Comparison of ENCODE assay signal across 2 cellular contexts in the genomic region with DNA sequence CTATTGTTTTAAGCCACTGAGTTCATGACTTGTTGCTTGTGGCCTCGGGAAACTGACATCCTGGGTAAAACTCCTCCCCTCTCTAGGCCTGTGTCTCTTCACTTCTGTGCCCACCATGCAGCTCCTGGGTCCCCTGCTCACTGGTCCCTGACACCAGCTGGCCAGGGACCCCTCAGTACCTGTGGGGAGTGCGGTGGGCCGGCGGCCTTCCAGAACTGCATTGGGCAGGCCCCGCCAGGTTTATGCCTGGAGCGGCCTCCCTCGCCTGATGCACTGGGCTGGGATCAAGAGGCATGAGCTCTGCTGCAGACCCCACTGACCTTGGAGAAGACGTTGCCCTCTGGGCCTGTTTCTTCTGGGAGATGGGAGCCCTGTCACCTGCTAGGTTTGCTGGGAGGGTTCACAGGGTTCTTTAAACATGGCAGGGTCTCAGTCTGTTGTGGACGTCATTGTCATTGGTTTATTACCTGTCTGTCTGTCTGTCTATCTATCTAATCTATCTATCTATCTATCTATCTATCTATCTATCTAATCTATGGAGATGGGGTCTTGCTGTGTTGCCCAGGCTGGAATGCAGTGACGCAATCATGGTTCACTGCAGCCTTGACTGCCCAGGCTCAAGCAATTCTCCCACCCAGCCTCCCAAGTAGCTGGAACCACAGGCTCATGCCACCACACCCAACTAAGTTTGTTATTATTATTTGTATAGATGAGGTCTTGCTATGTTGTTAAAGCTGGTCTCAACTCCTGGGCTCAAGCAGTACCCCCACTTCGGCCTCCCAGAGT.
TF ChIP-seq lines count a peak whose summit lies in the region.

No MANE protein-coding gene starts in this region.

TF ChIP-seq in HEK293, 187 proteins besides CTCF, POLR2A, EP300 and RAD21:
- TF ChIP-seq ZBTB20 (tag by site-specific recombination; IDR thresholded peaks at IDR 0.05) (no peak), SCRT2 (tag by site-specific recombination; IDR thresholded peaks at IDR 0.05) (peak; percentile 79)

TF ChIP-seq in H1, 55 proteins besides CTCF, POLR2A, EP300 and RAD21:
- TF ChIP-seq SUZ12 (IDR thresholded peaks at IDR 0.05; ENCODE audit: low read length) = no peak
- TF ChIP-seq POU5F1 (IDR thresholded peaks at IDR 0.05; ENCODE audit: low read depth, low read length) = no peak
- TF ChIP-seq KDM4A (IDR thresholded peaks at IDR 0.05; ENCODE audit: low read depth, low read length, severe bottlenecking) = no peak
- TF ChIP-seq CEBPB (IDR thresholded peaks at IDR 0.05; ENCODE audit: low read depth, low read length) = peak; percentile 55
- no peak for TF ChIP-seq EGR1 (IDR thresholded peaks at IDR 0.05; ENCODE audit: borderline replicate concordance, low read depth, low read length)
- TF ChIP-seq RNF2 (IDR thresholded peaks at IDR 0.05; ENCODE audit: borderline replicate concordance, low read depth, low read length, missing control alignments, poor library complexity, severe bottlenecking) = no peak
- no peak for TF ChIP-seq SP1 (IDR thresholded peaks at IDR 0.05; ENCODE audit: low read depth, low read length)
- TF ChIP-seq TAF7 (optimal IDR thresholded peaks at IDR 0.05; ENCODE audit: borderline replicate concordance, low read depth, low read length) = no peak
TF ChIP-seq in H1: peak in this region for 1.
